In the genomic region with DNA sequence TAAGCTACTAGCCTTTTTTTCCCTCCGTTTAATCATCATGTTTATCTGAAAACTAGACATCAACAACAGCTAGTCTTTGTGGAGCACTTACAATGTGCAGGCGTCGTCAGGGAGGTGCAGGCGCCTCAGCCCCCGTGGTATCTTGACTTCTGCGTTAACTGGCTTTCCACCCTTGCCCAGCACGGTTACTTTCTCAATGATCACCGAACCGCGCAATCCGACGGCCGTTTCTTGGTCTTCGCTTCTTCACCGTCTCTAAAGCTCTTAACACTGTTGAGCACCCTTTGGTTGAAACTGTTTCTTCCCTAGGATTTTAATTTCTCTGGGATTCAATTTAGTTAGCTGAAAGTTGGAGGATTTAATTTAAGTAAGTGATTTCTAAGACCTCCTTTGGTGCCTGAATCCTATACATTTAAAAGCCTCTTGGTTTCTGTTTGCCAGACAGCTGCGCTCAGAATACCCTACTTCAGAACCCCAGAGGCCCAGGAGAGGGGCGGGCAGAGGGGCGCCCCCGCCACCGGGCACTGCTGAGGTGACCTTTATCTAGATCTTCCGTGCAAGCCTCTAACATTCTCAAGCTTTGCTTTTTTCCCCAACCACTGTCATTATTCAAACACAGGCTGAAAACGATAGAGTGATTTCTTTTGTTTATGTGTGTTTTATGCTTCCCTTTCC, we compare ENCODE assay signal across 2 cellular contexts.
TF ChIP-seq lines count a peak whose summit lies in the region.

No MANE protein-coding gene starts in this region.

TF ChIP-seq in IMR-90, 13 proteins besides CTCF, POLR2A, EP300 and RAD21:
- TF ChIP-seq SMC3 (IDR thresholded peaks at IDR 0.05; ENCODE audit: low read depth, low read length) (no peak), FOS (IDR thresholded peaks at IDR 0.05; ENCODE audit: low read depth, low read length) (no peak), CEBPB (IDR thresholded peaks at IDR 0.05; ENCODE audit: low read depth, low read length) (no peak), BHLHE40 (IDR thresholded peaks at IDR 0.05; ENCODE audit: low read depth, low read length) (no peak), RCOR1 (IDR thresholded peaks at IDR 0.05; ENCODE audit: insufficient replicate concordance, low read length) (no peak), CHD1 (IDR thresholded peaks at IDR 0.05; ENCODE audit: low read depth, low read length) (no peak)

TF ChIP-seq in endothelial cell of umbilical vein, 7 proteins besides CTCF, POLR2A, EP300 and RAD21:
- TF ChIP-seq MYC (IDR thresholded peaks at IDR 0.05; ENCODE audit: low read depth, low read length) (no peak), POLR2AphosphoS5 (IDR thresholded peaks at IDR 0.05; ENCODE audit: insufficient read depth, low read depth, low read length) (no peak)
TF ChIP-seq in endothelial cell of umbilical vein: peak in this region for 0.
